ENCODE assay signal across 14 cellular contexts in the genomic region with DNA sequence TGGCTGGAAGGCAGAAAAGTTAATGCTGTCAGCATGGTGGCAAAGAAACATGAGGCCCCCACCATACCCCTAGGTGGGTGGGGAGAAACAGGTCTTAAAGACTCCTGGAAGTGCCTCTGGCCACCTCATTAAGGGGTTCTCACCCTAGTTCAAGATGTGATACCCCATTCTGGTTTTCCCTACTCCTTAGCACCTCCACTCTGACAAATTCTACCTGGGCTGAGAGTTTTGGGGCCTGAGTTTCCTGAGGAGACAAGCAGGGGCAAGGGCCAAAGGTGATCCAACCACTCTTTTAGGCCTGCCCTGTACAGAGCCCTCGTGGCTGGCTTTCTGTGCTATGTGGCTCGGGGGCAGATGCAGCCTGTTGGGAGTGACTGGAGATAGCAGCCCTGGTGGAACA.
"Had no signal": no experiment of that assay in that cellular context is flagged by ENCODE, and none has a peak within 500 bp of the region (broad histone marks: within the 10 kb centered on the region; RNA-seq: fewer than 3 reads in every experiment).

No MANE protein-coding gene starts in this region.

- H3K4me3 ChIP-seq: esophagus squamous epithelium, neural progenitor cell, prostate gland had no signal

- H3K9me3 ChIP-seq: esophagus squamous epithelium, prostate gland had no signal

- H3K27me3 Mint-ChIP-seq: activated CD4-positive, alpha-beta T cell treated with anti-CD3 and anti-CD28 coated beads, Interleukin-2, amount 10 ng/mL, durations not matched to agents 7 days and 5 days had no signal

- H3K27ac Mint-ChIP-seq: activated CD4-positive, alpha-beta T cell treated with anti-CD3 and anti-CD28 coated beads, Interleukin-2, amount 10 ng/mL, durations not matched to agents 7 days and 5 days; neural progenitor cell had no signal

- DNase-seq: activated CD4-positive, alpha-beta T cell treated with anti-CD3 and anti-CD28 coated beads, Interleukin-2, amount 10 ng/mL, durations not matched to agents 7 days and 5 days; activated CD8-positive, alpha-beta memory T cell treated with anti-CD3 and anti-CD28 coated beads for 24 hours; activated CD8-positive, alpha-beta memory T cell treated with anti-CD3 and anti-CD28 coated beads, Interleukin-2, amount 50 U/mL, for 48 hours; activated gamma-delta T cell; aorta; effector CD4-positive, alpha-beta T cell; esophagus squamous epithelium; stimulated activated CD4-positive, alpha-beta T cell treated with anti-CD3 and anti-CD28 coated beads, Interleukin-2, amount 100 ng/mL, for 24 hours; stimulated activated naive CD8-positive, alpha-beta T cell treated with anti-CD3 and anti-CD28 coated beads, Interleukin-15, Interleukin-2, amounts not matched to agents 100 U/mL and 50 U/mL, for 24 hours; trophoblast cell had no signal

- ATAC-seq: activated CD4-positive, CD25-positive, alpha-beta regulatory T cell treated with anti-CD3 and anti-CD28 coated beads, Interleukin-2, amount 50 U/mL, for 24 hours; right cardiac atrium; stimulated activated naive CD8-positive, alpha-beta T cell treated with anti-CD3 and anti-CD28 coated beads, Interleukin-15, Interleukin-2, amounts not matched to agents 100 U/mL and 50 U/mL, for 24 hours had no signal

- H3K4me3 Mint-ChIP-seq: activated CD4-positive, alpha-beta T cell treated with anti-CD3 and anti-CD28 coated beads, Interleukin-2, amount 10 ng/mL, durations not matched to agents 7 days and 5 days; neural progenitor cell had no signal

- H3K9me3 Mint-ChIP-seq: activated CD4-positive, alpha-beta T cell treated with anti-CD3 and anti-CD28 coated beads, Interleukin-2, amount 10 ng/mL, durations not matched to agents 7 days and 5 days; neural progenitor cell had no signal

- H3K36me3 ChIP-seq: neural progenitor cell had no signal

- H3K27me3 ChIP-seq: esophagus squamous epithelium, neural progenitor cell had no signal

- H3K27ac ChIP-seq: neural progenitor cell, prostate gland had no signal
